Comparison of ENCODE assay signal across 12 cellular contexts in the genomic region with DNA sequence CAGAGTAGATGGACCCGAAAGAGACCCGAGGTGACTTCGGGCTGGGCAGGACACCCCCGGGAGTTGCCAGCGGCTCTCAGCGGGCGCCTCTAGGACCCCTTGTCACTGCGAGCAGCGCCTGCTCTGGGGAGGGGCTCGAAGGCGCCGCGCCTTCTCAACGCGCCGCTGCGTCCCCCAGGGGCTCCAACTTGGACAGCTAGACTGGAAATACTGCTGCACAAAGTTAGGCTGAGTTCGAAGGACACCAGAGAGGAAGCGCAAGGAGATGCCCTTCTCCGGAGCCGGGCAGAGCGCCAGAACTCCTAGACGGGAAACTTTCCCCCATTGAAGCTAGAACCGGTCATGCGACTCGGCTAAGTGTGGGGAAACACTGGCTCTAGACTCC. TPM values are rescaled to one million over a fixed set of nuclear protein-coding genes. Genes with fewer than 3 reads are reported as not detected.
DNase-seq lines count a peak whose midpoint lies in the region; ATAC-seq and TF ChIP-seq lines count a peak whose summit lies in the region.
"Had no signal": no experiment of that assay in that cellular context is flagged by ENCODE, and none has a peak within 500 bp of the region (broad histone marks: within the 10 kb centered on the region; RNA-seq: fewer than 3 reads in every experiment).

No MANE protein-coding gene starts in this region.

- no peak overlapping the region for H3K4me3 Mint-ChIP-seq in T-helper 2 cell treated with Interferon-gamma antibody and Interleukin-4, amounts not matched to agents 5 μg/mL and 100 μg/mL, for 36 hours

- H3K4me3 ChIP-seq in WERI-Rb-1 (ENCODE audit: low read depth, low read length) (peak overlapping the region; percentile 43), right cardiac atrium (ENCODE audit: low read length) (peak overlapping the region; percentile 45), psoas muscle (peak overlapping the region; percentile 28)
- H3K4me3 ChIP-seq: K562 had no signal

- H3K36me3 ChIP-seq in WERI-Rb-1 (no peaks in the 10 kb centered on the region; the same call in 1 of the 2 replicates), psoas muscle (ENCODE audit: insufficient read depth in 1 of 2, low read depth in 1 of 2) (no peaks in the 10 kb centered on the region)

- ATAC-seq in GM18909 (IDR thresholded peaks at IDR 0.05; ENCODE audit: poor library complexity, unreplicated experiment) = peak; percentile 16
- no peak for ATAC-seq in right cardiac atrium
- no peak for ATAC-seq in psoas muscle
- no peak for ATAC-seq in GM21529 (IDR thresholded peaks at IDR 0.05; ENCODE audit: unreplicated experiment)
- ATAC-seq in GM19397 (IDR thresholded peaks at IDR 0.05; ENCODE audit: unreplicated experiment) = no peak
- ATAC-seq: K562 had no signal

- H3K27me3 Mint-ChIP-seq in T-helper 2 cell treated with Interferon-gamma antibody and Interleukin-4, amounts not matched to agents 5 μg/mL and 100 μg/mL, for 36 hours (ENCODE audit: low read depth) = peaks cover 29% of the 10 kb centered on the region

- intact Hi-C loops in right cardiac atrium (cut with DNase I) = no loop called here
- intact Hi-C loops in psoas muscle (cut with DNase I) = no loop called here

- H3K4me1 ChIP-seq in right cardiac atrium (ENCODE audit: control insufficient read depth, insufficient read depth, low read length) = no peaks in the 10 kb centered on the region
- H3K4me1 ChIP-seq in psoas muscle = no peaks in the 10 kb centered on the region

- TF ChIP-seq CTCF in WERI-Rb-1 (IDR thresholded peaks at IDR 0.05; ENCODE audit: low read depth, low read length) = no peak
- no peak for TF ChIP-seq CTCF in psoas muscle (IDR thresholded peaks at IDR 0.05)

- H3K27me3 ChIP-seq in WERI-Rb-1 (ENCODE audit: insufficient read depth, low read depth, severe bottlenecking) (no peaks in the 10 kb centered on the region), right cardiac atrium (ENCODE audit: control insufficient read depth, insufficient read depth) (peaks cover 4% of the 10 kb centered on the region), psoas muscle (ENCODE audit: insufficient read depth in 3 of 3, low read length in 2 of 3) (peaks cover 3 to 22% (median 12%) of the 10 kb centered on the region in 3 donors)

- H3K27ac ChIP-seq in WERI-Rb-1 (peak overlapping the region; percentile 52), right cardiac atrium (ENCODE audit: low read length) (no peak overlapping the region), psoas muscle (no peak overlapping the region)

- no peak overlapping the region for H3K27ac Mint-ChIP-seq in T-helper 2 cell treated with Interferon-gamma antibody and Interleukin-4, amounts not matched to agents 5 μg/mL and 100 μg/mL, for 36 hours

- H3K36me3 Mint-ChIP-seq in T-helper 2 cell treated with Interferon-gamma antibody and Interleukin-4, amounts not matched to agents 5 μg/mL and 100 μg/mL, for 36 hours (ENCODE audit: low read depth) = no peaks in the 10 kb centered on the region

- H3K9me3 Mint-ChIP-seq in T-helper 2 cell treated with Interferon-gamma antibody and Interleukin-4, amounts not matched to agents 5 μg/mL and 100 μg/mL, for 36 hours = no peaks in the 10 kb centered on the region

- WGBS in right cardiac atrium = 3% methylated on average over 26 of the region's 26 CpGs
- WGBS in psoas muscle, 3 donors = 3 to 6% (median 4%) methylated on average over 23 to 26 of the region's 26 CpGs

- DNase-seq in WERI-Rb-1 = no peak
- DNase-seq in right cardiac atrium = peak in 1 of 3 donors; percentile 41
- no peak for DNase-seq in psoas muscle
- DNase-seq in T-helper 2 cell treated with Interferon-gamma antibody and Interleukin-4, amounts not matched to agents 5 μg/mL and 100 μg/mL, for 36 hours (ENCODE audit: low spot score) = no peak
- DNase-seq in inferior parietal cortex (ENCODE audit: extremely low spot score) = no peak
- DNase-seq: SHP77; stimulated activated CD4-positive, alpha-beta T cell treated with anti-CD3 and anti-CD28 coated beads, Interleukin-4, amount 100 ng/mL, for 24 hours had no signal

- H3K4me1 Mint-ChIP-seq in T-helper 2 cell treated with Interferon-gamma antibody and Interleukin-4, amounts not matched to agents 5 μg/mL and 100 μg/mL, for 36 hours (ENCODE audit: low read depth) = no peaks in the 10 kb centered on the region

- H3K9me3 ChIP-seq in WERI-Rb-1 (ENCODE audit: severe bottlenecking) = no peaks in the 10 kb centered on the region
- no peaks in the 10 kb centered on the region for H3K9me3 ChIP-seq in right cardiac atrium (ENCODE audit: control insufficient read depth, low read length)
- H3K9me3 ChIP-seq in psoas muscle = no peaks in the 10 kb centered on the region

RNA-seq across cellular contexts. Expression of a gene that starts 0.5 kb away (rescaled TPM):
- total RNA-seq in right cardiac atrium (under 1 TPM in 2 of 4 donors, not detected in 2; 0.23 to 0.86 TPM), psoas muscle (not detected)
- polyA plus RNA-seq in right cardiac atrium (0.05 TPM), psoas muscle (under 1 TPM in 1 of 3 donors, not detected in 2; 0.03 TPM)
- total RNA-seq: H4, K562 had no signal
